ENCODE assay signal across 1 cellular context in the genomic region with DNA sequence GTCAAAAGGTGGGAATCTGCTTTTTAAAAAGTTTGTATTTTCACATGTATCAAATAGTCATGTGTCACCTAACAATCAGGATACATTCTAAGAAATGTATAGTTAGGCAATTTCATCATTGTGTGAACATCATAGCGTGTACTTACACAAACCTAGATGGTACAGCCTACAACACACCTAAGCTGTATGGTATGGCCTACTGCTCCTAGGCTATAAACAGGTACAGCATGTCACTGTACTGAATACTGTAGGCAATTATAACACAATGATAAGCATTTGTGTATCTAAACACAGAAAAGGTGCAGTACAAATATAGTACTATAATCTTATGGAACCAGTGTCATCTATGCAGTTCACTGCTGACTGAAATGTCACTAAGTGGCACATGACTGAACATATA.
TF ChIP-seq lines count a peak whose summit lies in the region.

No MANE protein-coding gene starts in this region.

TF ChIP-seq in GM12878, 131 proteins besides CTCF, POLR2A, EP300 and RAD21:
- TF ChIP-seq TCF3 (IDR thresholded peaks at IDR 0.05; ENCODE audit: borderline replicate concordance, insufficient read depth, low read depth, low read length) (no peak), CBX3 (IDR thresholded peaks at IDR 0.05; ENCODE audit: borderline replicate concordance, low read depth) (no peak), GATAD2B (conservative IDR thresholded peaks at IDR 0.05; ENCODE audit: low read depth) (no peak), TBL1XR1 (IDR thresholded peaks at IDR 0.05; ENCODE audit: low read depth, low read length) (no peak)
- TF ChIP-seq, protein P1, sequence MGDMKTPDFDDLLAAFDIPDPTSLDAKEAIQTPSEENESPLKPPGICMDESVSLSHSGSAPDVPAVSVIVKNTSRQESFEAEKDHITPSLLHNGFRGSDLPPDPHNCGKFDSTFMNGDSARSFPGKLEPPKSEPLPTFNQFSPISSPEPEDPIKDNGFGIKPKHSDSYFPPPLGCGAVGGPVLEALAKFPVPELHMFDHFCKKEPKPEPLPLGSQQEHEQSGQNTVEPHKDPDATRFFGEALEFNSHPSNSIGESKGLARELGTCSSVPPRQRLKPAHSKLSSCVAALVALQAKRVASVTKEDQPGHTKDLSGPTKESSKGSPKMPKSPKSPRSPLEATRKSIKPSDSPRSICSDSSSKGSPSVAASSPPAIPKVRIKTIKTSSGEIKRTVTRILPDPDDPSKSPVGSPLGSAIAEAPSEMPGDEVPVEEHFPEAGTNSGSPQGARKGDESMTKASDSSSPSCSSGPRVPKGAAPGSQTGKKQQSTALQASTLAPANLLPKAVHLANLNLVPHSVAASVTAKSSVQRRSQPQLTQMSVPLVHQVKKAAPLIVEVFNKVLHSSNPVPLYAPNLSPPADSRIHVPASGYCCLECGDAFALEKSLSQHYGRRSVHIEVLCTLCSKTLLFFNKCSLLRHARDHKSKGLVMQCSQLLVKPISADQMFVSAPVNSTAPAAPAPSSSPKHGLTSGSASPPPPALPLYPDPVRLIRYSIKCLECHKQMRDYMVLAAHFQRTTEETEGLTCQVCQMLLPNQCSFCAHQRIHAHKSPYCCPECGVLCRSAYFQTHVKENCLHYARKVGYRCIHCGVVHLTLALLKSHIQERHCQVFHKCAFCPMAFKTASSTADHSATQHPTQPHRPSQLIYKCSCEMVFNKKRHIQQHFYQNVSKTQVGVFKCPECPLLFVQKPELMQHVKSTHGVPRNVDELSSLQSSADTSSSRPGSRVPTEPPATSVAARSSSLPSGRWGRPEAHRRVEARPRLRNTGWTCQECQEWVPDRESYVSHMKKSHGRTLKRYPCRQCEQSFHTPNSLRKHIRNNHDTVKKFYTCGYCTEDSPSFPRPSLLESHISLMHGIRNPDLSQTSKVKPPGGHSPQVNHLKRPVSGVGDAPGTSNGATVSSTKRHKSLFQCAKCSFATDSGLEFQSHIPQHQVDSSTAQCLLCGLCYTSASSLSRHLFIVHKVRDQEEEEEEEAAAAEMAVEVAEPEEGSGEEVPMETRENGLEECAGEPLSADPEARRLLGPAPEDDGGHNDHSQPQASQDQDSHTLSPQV (IDR thresholded peaks at IDR 0.05): no peak
- TF ChIP-seq, protein P2, sequence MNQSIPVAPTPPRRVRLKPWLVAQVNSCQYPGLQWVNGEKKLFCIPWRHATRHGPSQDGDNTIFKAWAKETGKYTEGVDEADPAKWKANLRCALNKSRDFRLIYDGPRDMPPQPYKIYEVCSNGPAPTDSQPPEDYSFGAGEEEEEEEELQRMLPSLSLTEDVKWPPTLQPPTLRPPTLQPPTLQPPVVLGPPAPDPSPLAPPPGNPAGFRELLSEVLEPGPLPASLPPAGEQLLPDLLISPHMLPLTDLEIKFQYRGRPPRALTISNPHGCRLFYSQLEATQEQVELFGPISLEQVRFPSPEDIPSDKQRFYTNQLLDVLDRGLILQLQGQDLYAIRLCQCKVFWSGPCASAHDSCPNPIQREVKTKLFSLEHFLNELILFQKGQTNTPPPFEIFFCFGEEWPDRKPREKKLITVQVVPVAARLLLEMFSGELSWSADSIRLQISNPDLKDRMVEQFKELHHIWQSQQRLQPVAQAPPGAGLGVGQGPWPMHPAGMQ (IDR thresholded peaks at IDR 0.05; ENCODE audit: borderline replicate concordance): no peak
- TF ChIP-seq, protein P3, sequence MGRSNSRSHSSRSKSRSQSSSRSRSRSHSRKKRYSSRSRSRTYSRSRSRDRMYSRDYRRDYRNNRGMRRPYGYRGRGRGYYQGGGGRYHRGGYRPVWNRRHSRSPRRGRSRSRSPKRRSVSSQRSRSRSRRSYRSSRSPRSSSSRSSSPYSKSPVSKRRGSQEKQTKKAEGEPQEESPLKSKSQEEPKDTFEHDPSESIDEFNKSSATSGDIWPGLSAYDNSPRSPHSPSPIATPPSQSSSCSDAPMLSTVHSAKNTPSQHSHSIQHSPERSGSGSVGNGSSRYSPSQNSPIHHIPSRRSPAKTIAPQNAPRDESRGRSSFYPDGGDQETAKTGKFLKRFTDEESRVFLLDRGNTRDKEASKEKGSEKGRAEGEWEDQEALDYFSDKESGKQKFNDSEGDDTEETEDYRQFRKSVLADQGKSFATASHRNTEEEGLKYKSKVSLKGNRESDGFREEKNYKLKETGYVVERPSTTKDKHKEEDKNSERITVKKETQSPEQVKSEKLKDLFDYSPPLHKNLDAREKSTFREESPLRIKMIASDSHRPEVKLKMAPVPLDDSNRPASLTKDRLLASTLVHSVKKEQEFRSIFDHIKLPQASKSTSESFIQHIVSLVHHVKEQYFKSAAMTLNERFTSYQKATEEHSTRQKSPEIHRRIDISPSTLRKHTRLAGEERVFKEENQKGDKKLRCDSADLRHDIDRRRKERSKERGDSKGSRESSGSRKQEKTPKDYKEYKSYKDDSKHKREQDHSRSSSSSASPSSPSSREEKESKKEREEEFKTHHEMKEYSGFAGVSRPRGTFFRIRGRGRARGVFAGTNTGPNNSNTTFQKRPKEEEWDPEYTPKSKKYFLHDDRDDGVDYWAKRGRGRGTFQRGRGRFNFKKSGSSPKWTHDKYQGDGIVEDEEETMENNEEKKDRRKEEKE (IDR thresholded peaks at IDR 0.05): no peak
